In the genomic region with DNA sequence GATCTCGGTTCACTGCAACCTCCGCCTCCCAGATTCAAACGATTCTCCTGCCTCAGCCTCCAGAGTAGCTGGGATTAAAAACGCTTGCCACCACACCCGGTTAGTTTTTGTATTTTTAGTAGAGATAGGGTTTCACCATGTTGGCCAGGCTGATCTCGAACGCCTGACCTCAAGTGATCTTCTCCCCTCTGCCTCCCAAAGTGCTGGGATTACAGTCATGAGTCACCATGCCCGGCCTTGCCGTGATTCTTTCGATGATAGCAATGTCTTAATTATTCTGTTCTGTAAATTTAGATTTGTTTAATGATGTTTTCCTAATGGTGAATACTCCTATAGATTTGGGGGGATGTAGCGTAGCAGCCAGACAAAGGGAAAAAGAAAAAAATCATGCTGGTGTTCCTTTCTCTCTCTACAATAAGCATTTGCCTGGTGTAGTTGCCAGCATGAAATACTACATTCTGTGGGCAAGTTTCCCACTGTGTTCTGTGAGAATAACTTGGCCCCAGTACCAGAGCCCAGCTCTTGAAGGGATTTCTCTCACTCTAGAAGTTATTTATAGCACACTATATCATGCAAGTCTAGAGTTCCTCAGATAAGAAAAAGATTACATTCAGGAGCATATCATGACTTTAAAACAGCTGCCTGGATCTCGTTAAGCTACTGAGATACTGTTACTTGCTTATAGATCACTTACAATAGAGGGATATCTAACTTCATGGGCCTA, we compare ENCODE assay signal across 15 cellular contexts. TPM values are rescaled to one million over a fixed set of nuclear protein-coding genes. Genes with fewer than 3 reads are reported as not detected.
DNase-seq lines count a peak whose midpoint lies in the region; TF ChIP-seq lines count a peak whose summit lies in the region.
"Had no signal": no experiment of that assay in that cellular context is flagged by ENCODE, and none has a peak within 500 bp of the region (broad histone marks: within the 10 kb centered on the region; RNA-seq: fewer than 3 reads in every experiment).

No MANE protein-coding gene starts in this region.

- peaks cover 54% of the 10 kb centered on the region for H3K4me1 Mint-ChIP-seq in activated naive CD4-positive, alpha-beta T cell treated with anti-CD3 and anti-CD28 coated beads, Interleukin-2, amount 50 U/mL, for 24 hours
- peaks cover 65% of the 10 kb centered on the region for H3K4me1 Mint-ChIP-seq in activated naive CD4-positive, alpha-beta T cell treated with anti-CD3 and anti-CD28 coated beads for 36 hours (ENCODE audit: low read depth)
- peaks cover 31% of the 10 kb centered on the region for H3K4me1 Mint-ChIP-seq in endodermal cell
- H3K4me1 Mint-ChIP-seq: nephron progenitor cell had no signal

- no peaks in the 10 kb centered on the region for H3K79me2 ChIP-seq in mesendoderm (ENCODE audit: control insufficient read depth, insufficient read depth, low read length)

- H3K18ac ChIP-seq in mesendoderm (ENCODE audit: low read length), result no peak overlapping the region

- no peak overlapping the region for H3K4ac ChIP-seq in mesendoderm (ENCODE audit: low read depth, low read length)

- H3K56ac ChIP-seq in mesendoderm (ENCODE audit: low read length), result no peak overlapping the region

- intact Hi-C loops in activated naive CD4-positive, alpha-beta T cell treated with anti-CD3 and anti-CD28 coated beads for 36 hours (cut with micrococcal nuclease), result loop anchor here (10.0 kb wide), 1 partner anchor 403 kb away; no protein-coding TSS in a partner anchor
- intact Hi-C loops in thyroid gland (cut with DNase I), result no loop called here

- H2BK15ac ChIP-seq in mesendoderm (replicated peaks; ENCODE audit: low read depth), result no peak overlapping the region

- WGBS in endodermal cell (ENCODE audit: insufficient coverage in 1 of 2, insufficient read length in 1 of 2), 2 experiments, result 86 to 89% methylated on average over 10 to 12 of the region's 12 CpGs
- no CpG with 5 or more reads among the region's 12 CpGs for WGBS in mesendoderm (ENCODE audit: extremely low coverage, insufficient coverage, low lambda C conversion rate)
- 70 to 82% methylated on average over 12 of the region's 12 CpGs for WGBS in thyroid gland, 2 donors

- no peak overlapping the region for H3K4me2 ChIP-seq in mesendoderm (ENCODE audit: low read length)

- H3K23ac ChIP-seq in mesendoderm (ENCODE audit: low read length), result no peak overlapping the region

- H3K27ac ChIP-seq in endodermal cell (ENCODE audit: low read depth, low read length) (no peak overlapping the region), mesendoderm (ENCODE audit: low read depth, low read length) (peak overlapping the region; percentile 73), thyroid gland (no peak overlapping the region)
- H3K27ac ChIP-seq: tibial artery had no signal

- CTCF ChIA-PET in activated naive CD4-positive, alpha-beta T cell treated with anti-CD3 and anti-CD28 coated beads for 36 hours (lab: Charles Lee), result interaction anchor here (0.7 to 10.7 kb wide), 13 partner anchors 9 to 272 kb away, joined by 3 to 105 read pairs (median 6); a partner anchor contains a TSS

- TF ChIP-seq POLR2A in thyroid gland (IDR thresholded peaks at IDR 0.05), result no peak

- H3K9me3 ChIP-seq in endodermal cell (ENCODE audit: control insufficient read depth, low read length) (no peaks in the 10 kb centered on the region), thyroid gland (no peaks in the 10 kb centered on the region)
- H3K9me3 ChIP-seq: tibial artery had no signal

- H3K36me3 ChIP-seq in endodermal cell (ENCODE audit: control insufficient read depth, insufficient read depth, low read length), result peaks cover 14% of the 10 kb centered on the region
- H3K36me3 ChIP-seq in mesendoderm (ENCODE audit: control insufficient read depth, insufficient read depth, low read length), result no peaks in the 10 kb centered on the region
- H3K36me3 ChIP-seq in thyroid gland, result no peaks in the 10 kb centered on the region
- H3K36me3 ChIP-seq: tibial artery had no signal

- no peak overlapping the region for H3K4me3 Mint-ChIP-seq in activated naive CD4-positive, alpha-beta T cell treated with anti-CD3 and anti-CD28 coated beads, Interleukin-2, amount 50 U/mL, for 24 hours
- H3K4me3 Mint-ChIP-seq in activated naive CD4-positive, alpha-beta T cell treated with anti-CD3 and anti-CD28 coated beads for 36 hours, result no peak overlapping the region
- no peak overlapping the region for H3K4me3 Mint-ChIP-seq in endodermal cell
- H3K4me3 Mint-ChIP-seq: activated B cell treated with CpG ODN at 0.5 μM for 24 hours, nephron progenitor cell had no signal

- H3K9ac ChIP-seq in endodermal cell (ENCODE audit: extremely low read depth, low read length, poor library complexity, severe bottlenecking) (no peak overlapping the region), mesendoderm (ENCODE audit: low read length) (no peak overlapping the region)

- H3K79me1 ChIP-seq in mesendoderm (ENCODE audit: low read length), result no peaks in the 10 kb centered on the region

- no peak overlapping the region for H2BK120ac ChIP-seq in mesendoderm (ENCODE audit: low read depth, low read length)

- H3K4me1 ChIP-seq in endodermal cell (ENCODE audit: control insufficient read depth, insufficient read depth, low read length), result peaks cover 11% of the 10 kb centered on the region
- H3K4me1 ChIP-seq in mesendoderm (ENCODE audit: control insufficient read depth, low read depth, low read length), result no peaks in the 10 kb centered on the region
- peaks cover 0 to 4% of the 10 kb centered on the region in 2 donors for H3K4me1 ChIP-seq in thyroid gland

- H3K4me3 ChIP-seq in endodermal cell (ENCODE audit: low read length), result peak overlapping the region; percentile 12
- no peak overlapping the region for H3K4me3 ChIP-seq in mesendoderm (ENCODE audit: low read length)
- H3K4me3 ChIP-seq in thyroid gland (replicated peaks in 1 of 3), result no peak overlapping the region
- H3K4me3 ChIP-seq: tibial artery had no signal

- H2BK5ac ChIP-seq in mesendoderm (ENCODE audit: low read length), result no peak overlapping the region

- H3K27me3 Mint-ChIP-seq in activated naive CD4-positive, alpha-beta T cell treated with anti-CD3 and anti-CD28 coated beads, Interleukin-2, amount 50 U/mL, for 24 hours, result no peaks in the 10 kb centered on the region
- no peaks in the 10 kb centered on the region for H3K27me3 Mint-ChIP-seq in activated naive CD4-positive, alpha-beta T cell treated with anti-CD3 and anti-CD28 coated beads for 36 hours (ENCODE audit: low read depth)
- no peaks in the 10 kb centered on the region for H3K27me3 Mint-ChIP-seq in endodermal cell (ENCODE audit: insufficient read depth)

- no peak overlapping the region for H4K8ac ChIP-seq in mesendoderm (ENCODE audit: low read depth, low read length)

- TF ChIP-seq CTCF in endodermal cell (conservative IDR thresholded peaks at IDR 0.05) (no peak), thyroid gland (IDR thresholded peaks at IDR 0.05) (no peak)

- no peak overlapping the region for H4K5ac ChIP-seq in mesendoderm (ENCODE audit: low read length)

- peaks cover 10% of the 10 kb centered on the region for H3K36me3 Mint-ChIP-seq in activated naive CD4-positive, alpha-beta T cell treated with anti-CD3 and anti-CD28 coated beads, Interleukin-2, amount 50 U/mL, for 24 hours
- peaks cover 7% of the 10 kb centered on the region for H3K36me3 Mint-ChIP-seq in activated naive CD4-positive, alpha-beta T cell treated with anti-CD3 and anti-CD28 coated beads for 36 hours (ENCODE audit: low read depth)
- H3K36me3 Mint-ChIP-seq in endodermal cell (ENCODE audit: low read depth), result peaks cover 13% of the 10 kb centered on the region

- DNase-seq in activated naive CD4-positive, alpha-beta T cell treated with anti-CD3 and anti-CD28 coated beads for 36 hours, result no peak
- DNase-seq in endodermal cell (no peak), mesendoderm (peak; percentile 78), thyroid gland (peak; percentile 35 to 55), islet precursor cell (no peak), NCI-H1048 (lab: John Stamatoyannopoulos, UW) (no peak)
- DNase-seq in stimulated activated CD4-positive, alpha-beta T cell treated with anti-CD3 and anti-CD28 coated beads, Interleukin-4, amount 100 ng/mL, for 1 hour, result no peak
- DNase-seq: ACHN; activated B cell treated with CpG ODN at 0.5 μM for 24 hours; COR-L47; H7; nephron progenitor cell; stimulated activated CD4-positive, alpha-beta T cell treated with anti-CD3 and anti-CD28 coated beads, Interleukin-12 subunit alpha, Interleukin-12 subunit beta, amount 100 ng/mL, for 4 hours; tibial artery had no signal

- H2AK5ac ChIP-seq in mesendoderm (ENCODE audit: low read length), result no peak overlapping the region

- H3K27me3 ChIP-seq in endodermal cell (ENCODE audit: control insufficient read depth, insufficient read depth, low read length, poor library complexity, severe bottlenecking), result no peaks in the 10 kb centered on the region
- H3K27me3 ChIP-seq in mesendoderm (ENCODE audit: insufficient read depth, low read length, poor library complexity), result no peaks in the 10 kb centered on the region
- no peaks in the 10 kb centered on the region for H3K27me3 ChIP-seq in thyroid gland
- H3K27me3 ChIP-seq: tibial artery had no signal

- peaks cover 10% of the 10 kb centered on the region for H3K9me3 Mint-ChIP-seq in activated naive CD4-positive, alpha-beta T cell treated with anti-CD3 and anti-CD28 coated beads, Interleukin-2, amount 50 U/mL, for 24 hours
- H3K9me3 Mint-ChIP-seq in activated naive CD4-positive, alpha-beta T cell treated with anti-CD3 and anti-CD28 coated beads for 36 hours, result peaks cover 3% of the 10 kb centered on the region
- H3K9me3 Mint-ChIP-seq in endodermal cell, result no peaks in the 10 kb centered on the region
- H3K9me3 Mint-ChIP-seq: activated B cell treated with CpG ODN at 0.5 μM for 24 hours, nephron progenitor cell had no signal

- H3K27ac Mint-ChIP-seq in activated naive CD4-positive, alpha-beta T cell treated with anti-CD3 and anti-CD28 coated beads, Interleukin-2, amount 50 U/mL, for 24 hours, result peak overlapping the region; percentile 38
- H3K27ac Mint-ChIP-seq in activated naive CD4-positive, alpha-beta T cell treated with anti-CD3 and anti-CD28 coated beads for 36 hours, result no peak overlapping the region
- no peak overlapping the region for H3K27ac Mint-ChIP-seq in endodermal cell
- H3K27ac Mint-ChIP-seq: activated B cell treated with CpG ODN at 0.5 μM for 24 hours, nephron progenitor cell had no signal

RNA-seq across cellular contexts. Expression of a gene that starts 15.4 kb away (rescaled TPM):
- 1 to 10 TPM; 1.0 to 2.0 TPM for total RNA-seq in activated naive CD4-positive, alpha-beta T cell treated with anti-CD3 and anti-CD28 coated beads for 36 hours
- 1 to 10 TPM; 3.4 to 8.4 TPM for total RNA-seq in endodermal cell
- 0.96 TPM for polyA plus RNA-seq in endodermal cell (2013, experiment 1 of 2)
- polyA plus RNA-seq in endodermal cell (2013, experiment 2 of 2), result 1.1 TPM
- 2.6 TPM for polyA plus RNA-seq in mesendoderm (2013, experiment 1 of 2)
- 2.7 TPM for polyA plus RNA-seq in mesendoderm (2013, experiment 2 of 2)
- total RNA-seq in thyroid gland, result 10 to 100 TPM in 1 of 4 donors, 1 to 10 TPM in 3; 3.5 to 10.1 (median 3.7) TPM

RNA-seq across cellular contexts. Expression of a gene that starts 15.5 kb away (rescaled TPM):
- under 1 TPM; 0.26 to 0.94 TPM for total RNA-seq in activated naive CD4-positive, alpha-beta T cell treated with anti-CD3 and anti-CD28 coated beads for 36 hours
- total RNA-seq in endodermal cell (under 1 TPM in 1 of 2 donors, not detected in 1; 0.24 TPM), thyroid gland (1 to 10 TPM in 1 of 4 donors, under 1 TPM in 2, not detected in 1; 0.34 to 1.8 (median 0.94) TPM)
- 0.25 TPM for polyA plus RNA-seq in endodermal cell (2013, experiment 1 of 2)
- polyA plus RNA-seq in endodermal cell (2013, experiment 2 of 2), result 0.62 TPM
- 0.11 TPM for polyA plus RNA-seq in mesendoderm (2013, experiment 1 of 2)
- polyA plus RNA-seq in mesendoderm (2013, experiment 2 of 2), result 0.21 TPM
- total RNA-seq: activated B cell treated with CpG ODN at 0.5 μM for 24 hours had no signal

Comparison
In these comparisons a context has a peak if more than half of its experiments do, and no peak if none do; other contexts are left out.
1. DNase-seq: peak in mesendoderm (single experiment) and thyroid gland (2 of 2); none in activated naive CD4-positive, alpha-beta T cell treated with anti-CD3 and anti-CD28 coated beads for 36 hours (single experiment), endodermal cell (single experiment), islet precursor cell (single experiment), stimulated activated CD4-positive, alpha-beta T cell treated with anti-CD3 and anti-CD28 coated beads, Interleukin-4, amount 100 ng/mL, for 1 hour (single experiment) and NCI-H1048 (single experiment).